Comparison of ENCODE assay signal across 9 cellular contexts in genomic region chr6:134938896-134939295, GRCh38. TPM values are rescaled to one million over a fixed set of nuclear protein-coding genes. Genes with fewer than 3 reads are reported as not detected.
A peak's percentile ranks its signal among the peaks of the same experiment; 100 is the strongest.
DNase-seq lines count a peak whose midpoint lies in the region; ATAC-seq, FAIRE-seq and TF ChIP-seq lines count a peak whose summit lies in the region.
"Had no signal": no experiment of that assay in that cellular context is flagged by ENCODE, and none has a peak within 500 bp of the region (broad histone marks: within the 10 kb centered on the region; RNA-seq: fewer than 3 reads in every experiment).

No MANE protein-coding gene starts in this region.

- H3K27ac Mint-ChIP-seq in T-helper 17 cell, result no peak overlapping the region
- H3K27ac Mint-ChIP-seq in activated naive CD8-positive, alpha-beta T cell treated with anti-CD3 and anti-CD28 coated beads, Interleukin-2, amount 50 U/mL, for 24 hours, result no peak overlapping the region

- no peaks in the 10 kb centered on the region for H3K9me3 ChIP-seq in T-helper 17 cell (ENCODE audit: control insufficient read depth, low read length, poor library complexity, severe bottlenecking)

- H3K27me3 Mint-ChIP-seq in T-helper 17 cell, result no peaks in the 10 kb centered on the region
- H3K27me3 Mint-ChIP-seq in activated naive CD8-positive, alpha-beta T cell treated with anti-CD3 and anti-CD28 coated beads, Interleukin-2, amount 50 U/mL, for 24 hours, result no peaks in the 10 kb centered on the region

- no peak overlapping the region for H3K4me3 Mint-ChIP-seq in T-helper 17 cell
- peak overlapping the region; percentile 29 for H3K4me3 Mint-ChIP-seq in activated naive CD8-positive, alpha-beta T cell treated with anti-CD3 and anti-CD28 coated beads, Interleukin-2, amount 50 U/mL, for 24 hours

- no peak for TF ChIP-seq POLR2A in GM12892 (IDR thresholded peaks at IDR 0.05; ENCODE audit: low read depth, low read length)

- intact Hi-C loops in left colon (cut with DNase I, micrococcal nuclease), result no loop called here

- H3K4me1 Mint-ChIP-seq in T-helper 17 cell, result peaks cover 7% of the 10 kb centered on the region
- H3K4me1 Mint-ChIP-seq in activated naive CD8-positive, alpha-beta T cell treated with anti-CD3 and anti-CD28 coated beads, Interleukin-2, amount 50 U/mL, for 24 hours, result peaks cover 32% of the 10 kb centered on the region

- FAIRE-seq in GM19239 (lab: Jason Lieb, UNC) (no peak), GM12892 (lab: Jason Lieb, UNC) (no peak)

- DNase-seq in GM19239 (ENCODE audit: insufficient read length, low spot score), result peak; percentile 15
- DNase-seq in T-helper 17 cell, result peak in 2 of 3 donors; percentile 14 to 18
- peak; percentile 77 for DNase-seq in activated naive CD8-positive, alpha-beta T cell treated with anti-CD3 and anti-CD28 coated beads, Interleukin-2, amount 50 U/mL, for 24 hours
- DNase-seq in stimulated activated CD8-positive, alpha-beta memory T cell treated with anti-CD3 and anti-CD28 coated beads, Interleukin-15, amount 100 ng/mL, for 24 hours (ENCODE audit: low read depth), result peak; percentile 20
- DNase-seq in GF-D8 (lab: John Stamatoyannopoulos, UW), result no peak
- no peak for DNase-seq in left colon
- DNase-seq in GM12892 (ENCODE audit: insufficient read length), result no peak
- DNase-seq: NCI-H187 had no signal

- no peaks in the 10 kb centered on the region for H3K36me3 Mint-ChIP-seq in T-helper 17 cell (ENCODE audit: low read depth)
- H3K36me3 Mint-ChIP-seq in activated naive CD8-positive, alpha-beta T cell treated with anti-CD3 and anti-CD28 coated beads, Interleukin-2, amount 50 U/mL, for 24 hours (ENCODE audit: low read depth), result no peaks in the 10 kb centered on the region

- ATAC-seq in T-helper 17 cell (peak; percentile 97), HG02973 (IDR thresholded peaks at IDR 0.05; ENCODE audit: unreplicated experiment) (no peak), left colon (no peak)
- ATAC-seq in activated naive CD8-positive, alpha-beta T cell treated with anti-CD3 and anti-CD28 coated beads, Interleukin-2, amount 50 U/mL, for 24 hours, result peak; percentile 99

- H3K9me3 Mint-ChIP-seq in activated naive CD8-positive, alpha-beta T cell treated with anti-CD3 and anti-CD28 coated beads, Interleukin-2, amount 50 U/mL, for 24 hours, result no peaks in the 10 kb centered on the region

RNA-seq across cellular contexts. Expression of gene ALDH8A1, which starts 11.0 kb away (rescaled TPM):
- total RNA-seq in T-helper 17 cell (1 to 10 TPM; 1.3 to 3.4 TPM), left colon (under 1 TPM; 0.55 to 0.56 TPM)
- polyA plus RNA-seq in GM12892 (2012; ENCODE audit: missing spikeins), result 1.2 TPM

Comparison
In these comparisons a context has a peak if more than half of its experiments do, and no peak if none do; other contexts are left out.
1. DNase-seq: peak in GM19239 (single experiment), T-helper 17 cell (2 of 3), activated naive CD8-positive, alpha-beta T cell treated with anti-CD3 and anti-CD28 coated beads, Interleukin-2, amount 50 U/mL, for 24 hours (single experiment) and stimulated activated CD8-positive, alpha-beta memory T cell treated with anti-CD3 and anti-CD28 coated beads, Interleukin-15, amount 100 ng/mL, for 24 hours (single experiment); none in GF-D8 (single experiment), left colon (0 of 2) and GM12892 (single experiment).
2. ATAC-seq: peak in T-helper 17 cell (single experiment) and activated naive CD8-positive, alpha-beta T cell treated with anti-CD3 and anti-CD28 coated beads, Interleukin-2, amount 50 U/mL, for 24 hours (single experiment); none in HG02973 (single experiment) and left colon (single experiment).